15 cellular contexts compared by ENCODE assay signal in genomic region chr4:26369132-26370036, GRCh38. TPM values are rescaled to one million over a fixed set of nuclear protein-coding genes. Genes with fewer than 3 reads are reported as not detected.
DNase-seq lines count a peak whose midpoint lies in the region; ATAC-seq and TF ChIP-seq lines count a peak whose summit lies in the region.
"Had no signal": no experiment of that assay in that cellular context is flagged by ENCODE, and none has a peak within 500 bp of the region (broad histone marks: within the 10 kb centered on the region; RNA-seq: fewer than 3 reads in every experiment).

No MANE protein-coding gene starts in this region.

- DNase-seq in GM23338 (ENCODE audit: low spot score) (no peak), foreskin melanocyte (peak; percentile 38), pons (ENCODE audit: low spot score) (peak; percentile 72), trophoblast cell (no peak), DMS153 treated with DMSO at 0.1 percent for 48 hours (lab: John Stamatoyannopoulos, UW; ENCODE audit: unreplicated experiment) (no peak), mucosa of descending colon (no peak), NCI-H2196 treated with DMSO at 0.1 percent for 48 hours (lab: John Stamatoyannopoulos, UW; ENCODE audit: unreplicated experiment) (no peak)
- DNase-seq in activated T-helper 2 cell treated with anti-CD3 and anti-CD28 coated beads, Interferon-gamma antibody, Interleukin-2, Interleukin-4, amounts not matched to agents 10 μg/mL and 5 μg/mL and 100 μg/mL, durations not matched to agents 14 hours and 24 hours and 36 hours (ENCODE audit: low spot score), result no peak
- DNase-seq: activated B cell treated with CpG ODN at 0.5 μM for 24 hours; activated naive CD4-positive, alpha-beta T cell treated with anti-CD3 and anti-CD28 coated beads for 36 hours; BE2C; DMS 273 treated with DMSO at 0.1 percent for 48 hours; NCI-H1417; ovary had no signal

- no peak overlapping the region for H3K4ac ChIP-seq in trophoblast cell (ENCODE audit: low read depth, low read length)

- no peaks in the 10 kb centered on the region for H3F3A ChIP-seq in GM23338 (replicated peaks; ENCODE audit: low read depth)

- H2AFZ ChIP-seq in GM23338 (no peak overlapping the region), trophoblast cell (ENCODE audit: insufficient read depth, low read length, poor library complexity) (no peak overlapping the region)

- H2AK5ac ChIP-seq in trophoblast cell (ENCODE audit: low read length), result no peak overlapping the region

- peaks cover 47% of the 10 kb centered on the region for H3K4me1 ChIP-seq in GM23338 (ENCODE audit: insufficient read depth)
- H3K4me1 ChIP-seq in trophoblast cell (ENCODE audit: control insufficient read depth in 1 of 2, insufficient read depth in 2 of 2, low read length in 2 of 2), result no peaks in the 10 kb centered on the region
- H3K4me1 ChIP-seq in mucosa of descending colon (ENCODE audit: low read depth), result peaks cover 12% of the 10 kb centered on the region

- H4K91ac ChIP-seq in trophoblast cell (ENCODE audit: low read depth, low read length), result no peak overlapping the region

- WGBS in trophoblast cell (ENCODE audit: extremely low coverage, insufficient coverage, insufficient read length), result no CpG with 5 or more reads among the region's 3 CpGs

- H3K4me3 Mint-ChIP-seq in GM23338, result no peak overlapping the region
- no peak overlapping the region for H3K4me3 Mint-ChIP-seq in activated T-helper 2 cell treated with anti-CD3 and anti-CD28 coated beads, Interferon-gamma antibody, Interleukin-2, Interleukin-4, amounts not matched to agents 10 μg/mL and 5 μg/mL and 100 μg/mL, durations not matched to agents 14 hours and 24 hours and 36 hours (ENCODE audit: low read depth)
- H3K4me3 Mint-ChIP-seq: activated B cell treated with CpG ODN at 0.5 μM for 24 hours; activated naive CD4-positive, alpha-beta T cell treated with anti-CD3 and anti-CD28 coated beads for 36 hours; memory B cell had no signal

- H3K14ac ChIP-seq in trophoblast cell (ENCODE audit: low read length), result no peak overlapping the region

- H3K27ac ChIP-seq in GM23338 (ENCODE audit: low read depth) (peak overlapping the region; percentile 62), trophoblast cell (ENCODE audit: low read depth, low read length) (no peak overlapping the region)
- H3K27ac ChIP-seq: ovary had no signal

- H3K9me3 Mint-ChIP-seq in GM23338, result no peaks in the 10 kb centered on the region
- no peaks in the 10 kb centered on the region for H3K9me3 Mint-ChIP-seq in activated T-helper 2 cell treated with anti-CD3 and anti-CD28 coated beads, Interferon-gamma antibody, Interleukin-2, Interleukin-4, amounts not matched to agents 10 μg/mL and 5 μg/mL and 100 μg/mL, durations not matched to agents 14 hours and 24 hours and 36 hours
- H3K9me3 Mint-ChIP-seq: activated B cell treated with CpG ODN at 0.5 μM for 24 hours; activated naive CD4-positive, alpha-beta T cell treated with anti-CD3 and anti-CD28 coated beads for 36 hours; memory B cell had no signal

- H3K27me3 Mint-ChIP-seq in GM23338 (ENCODE audit: insufficient read depth, low read depth, poor library complexity), result peaks cover 2% of the 10 kb centered on the region
- no peaks in the 10 kb centered on the region for H3K27me3 Mint-ChIP-seq in activated T-helper 2 cell treated with anti-CD3 and anti-CD28 coated beads, Interferon-gamma antibody, Interleukin-2, Interleukin-4, amounts not matched to agents 10 μg/mL and 5 μg/mL and 100 μg/mL, durations not matched to agents 14 hours and 24 hours and 36 hours (ENCODE audit: low read depth)
- H3K27me3 Mint-ChIP-seq: activated B cell treated with CpG ODN at 0.5 μM for 24 hours, memory B cell had no signal

- no peak overlapping the region for H3K23ac ChIP-seq in trophoblast cell (ENCODE audit: low read length)

- H4K8ac ChIP-seq in trophoblast cell (ENCODE audit: low read depth, low read length), result no peak overlapping the region

- H3K4me3 ChIP-seq in GM23338 (no peak overlapping the region), trophoblast cell (ENCODE audit: low read depth, low read length) (no peak overlapping the region), mucosa of descending colon (no peak overlapping the region)
- H3K4me3 ChIP-seq: ovary had no signal

- H3K36me3 Mint-ChIP-seq in GM23338 (ENCODE audit: low read depth), result no peaks in the 10 kb centered on the region
- H3K36me3 Mint-ChIP-seq in activated T-helper 2 cell treated with anti-CD3 and anti-CD28 coated beads, Interferon-gamma antibody, Interleukin-2, Interleukin-4, amounts not matched to agents 10 μg/mL and 5 μg/mL and 100 μg/mL, durations not matched to agents 14 hours and 24 hours and 36 hours (ENCODE audit: low read depth), result peaks cover 65% of the 10 kb centered on the region

- no peak overlapping the region for H2BK5ac ChIP-seq in trophoblast cell (ENCODE audit: low read depth, low read length, poor library complexity)

- no peak overlapping the region for H3K4me2 ChIP-seq in GM23338
- no peak overlapping the region for H3K4me2 ChIP-seq in trophoblast cell (ENCODE audit: low read length)

- H3K9me2 ChIP-seq in GM23338 (ENCODE audit: insufficient read depth), result no peaks in the 10 kb centered on the region

- ATAC-seq in GM23338 (no peak; the same call in 2 of the 3 replicates), mucosa of descending colon (no peak)

- no peak overlapping the region for H3K9ac ChIP-seq in trophoblast cell (ENCODE audit: low read length)

- no peaks in the 10 kb centered on the region for H3K9me3 ChIP-seq in trophoblast cell (ENCODE audit: insufficient read depth, low read depth, low read length)
- no peaks in the 10 kb centered on the region for H3K9me3 ChIP-seq in mucosa of descending colon
- H3K9me3 ChIP-seq: BE2C, ovary had no signal

- intact Hi-C loops in activated T-helper 2 cell treated with anti-CD3 and anti-CD28 coated beads, Interferon-gamma antibody, Interleukin-2, Interleukin-4, amounts not matched to agents 10 μg/mL and 5 μg/mL and 100 μg/mL, durations not matched to agents 14 hours and 24 hours and 36 hours (cut with micrococcal nuclease), result loop anchor here (5.0 kb wide), 3 partner anchors 37 to 292 kb away; no protein-coding TSS in a partner anchor
- intact Hi-C loops in mucosa of descending colon (cut with DNase I, micrococcal nuclease), result no loop called here

- no peak for TF ChIP-seq CTCF in GM23338 (conservative IDR thresholded peaks at IDR 0.05; ENCODE audit: low read depth in 2 of 2)
- TF ChIP-seq CTCF in mucosa of descending colon (IDR thresholded peaks at IDR 0.05), result no peak

- no peak overlapping the region for H2BK120ac ChIP-seq in trophoblast cell (ENCODE audit: insufficient read depth, low read length, poor library complexity)

- H3K18ac ChIP-seq in trophoblast cell (ENCODE audit: low read length), result no peak overlapping the region

- peaks cover 37% of the 10 kb centered on the region for H3K4me1 Mint-ChIP-seq in GM23338
- peaks cover 62% of the 10 kb centered on the region for H3K4me1 Mint-ChIP-seq in activated T-helper 2 cell treated with anti-CD3 and anti-CD28 coated beads, Interferon-gamma antibody, Interleukin-2, Interleukin-4, amounts not matched to agents 10 μg/mL and 5 μg/mL and 100 μg/mL, durations not matched to agents 14 hours and 24 hours and 36 hours (ENCODE audit: low read depth)

- no peaks in the 10 kb centered on the region for H3K27me3 ChIP-seq in GM23338 (ENCODE audit: insufficient read depth)
- no peaks in the 10 kb centered on the region for H3K27me3 ChIP-seq in trophoblast cell (ENCODE audit: insufficient read depth, low read length)
- H3K27me3 ChIP-seq: BE2C, ovary had no signal

- H3K36me3 ChIP-seq in GM23338 (ENCODE audit: insufficient read depth) (no peaks in the 10 kb centered on the region), trophoblast cell (ENCODE audit: control insufficient read depth in 1 of 2, insufficient read depth in 2 of 2, low read length in 2 of 2) (peaks cover 0 to 4% of the 10 kb centered on the region in 2 experiments), mucosa of descending colon (ENCODE audit: low read depth) (no peaks in the 10 kb centered on the region)
- H3K36me3 ChIP-seq: ovary had no signal

- H3K27ac Mint-ChIP-seq in GM23338, result peak overlapping the region; percentile 80
- peak overlapping the region; percentile 46 for H3K27ac Mint-ChIP-seq in activated T-helper 2 cell treated with anti-CD3 and anti-CD28 coated beads, Interferon-gamma antibody, Interleukin-2, Interleukin-4, amounts not matched to agents 10 μg/mL and 5 μg/mL and 100 μg/mL, durations not matched to agents 14 hours and 24 hours and 36 hours
- H3K27ac Mint-ChIP-seq: activated B cell treated with CpG ODN at 0.5 μM for 24 hours; activated naive CD4-positive, alpha-beta T cell treated with anti-CD3 and anti-CD28 coated beads for 36 hours; memory B cell had no signal

- no peak overlapping the region for H2BK12ac ChIP-seq in trophoblast cell (ENCODE audit: low read length)

- peaks cover 67% of the 10 kb centered on the region for H4K20me1 ChIP-seq in GM23338 (replicated peaks; ENCODE audit: insufficient read depth)

- H4K12ac ChIP-seq in trophoblast cell (ENCODE audit: low read depth, low read length), result no peak overlapping the region

- peaks cover 100% of the 10 kb centered on the region for H3K79me2 ChIP-seq in GM23338 (replicated peaks; ENCODE audit: insufficient read depth)
- H3K79me2 ChIP-seq in trophoblast cell (ENCODE audit: control insufficient read depth, insufficient read depth, low read length, poor library complexity), result no peaks in the 10 kb centered on the region

- no peaks in the 10 kb centered on the region for H3K79me1 ChIP-seq in trophoblast cell (ENCODE audit: low read length)

TF ChIP-seq in GM23338, 12 proteins besides CTCF, POLR2A, EP300 and RAD21 (continues in another document):
- TF ChIP-seq EZH2 (IDR thresholded peaks at IDR 0.05; ENCODE audit: low read depth, unreplicated experiment), result no peak
- TF ChIP-seq POLR2AphosphoS5 (IDR thresholded peaks at IDR 0.05; ENCODE audit: low read depth), result no peak
- TF ChIP-seq ZNF331 (CRISPR knock-in tag; IDR thresholded peaks at IDR 0.05; ENCODE audit: low read depth), result no peak

RNA-seq across cellular contexts. Expression of gene RBPJ, which starts 48.6 kb away (rescaled TPM):
- total RNA-seq in GM23338 (2014; rRNA removed; shearing (Covaris generic)), result 205 and 212 TPM in 2 replicates
- polyA plus RNA-seq in GM23338 (2016; fragmentation: Nextera tagmentation; extraction: Ambion mirVana), result 457 and 461 TPM in 2 replicates
- total RNA-seq in activated T-helper 2 cell treated with anti-CD3 and anti-CD28 coated beads, Interferon-gamma antibody, Interleukin-2, Interleukin-4, amounts not matched to agents 10 μg/mL and 5 μg/mL and 100 μg/mL, durations not matched to agents 14 hours and 24 hours and 36 hours, result 527 and 540 TPM in 2 replicates
- polyA plus RNA-seq in trophoblast cell (2013), result 45.4 and 47.2 TPM in 2 replicates
- total RNA-seq in mucosa of descending colon, result 100 to 1,000 TPM in 1 of 3 donors, 10 to 100 TPM in 2; 50.4 to 133 (median 52.0) TPM

Comparison
In these comparisons a context has a peak if more than half of its experiments do, and no peak if none do; other contexts are left out.
1. DNase-seq: peak in foreskin melanocyte (single experiment) and pons (single experiment); none in GM23338 (single experiment), activated T-helper 2 cell treated with anti-CD3 and anti-CD28 coated beads, Interferon-gamma antibody, Interleukin-2, Interleukin-4, amounts not matched to agents 10 μg/mL and 5 μg/mL and 100 μg/mL, durations not matched to agents 14 hours and 24 hours and 36 hours (single experiment), trophoblast cell (0 of 2), DMS153 treated with DMSO at 0.1 percent for 48 hours (single experiment), mucosa of descending colon (0 of 3) and NCI-H2196 treated with DMSO at 0.1 percent for 48 hours (single experiment).